Comparison of ENCODE assay signal across 1 cellular context in the genomic region with DNA sequence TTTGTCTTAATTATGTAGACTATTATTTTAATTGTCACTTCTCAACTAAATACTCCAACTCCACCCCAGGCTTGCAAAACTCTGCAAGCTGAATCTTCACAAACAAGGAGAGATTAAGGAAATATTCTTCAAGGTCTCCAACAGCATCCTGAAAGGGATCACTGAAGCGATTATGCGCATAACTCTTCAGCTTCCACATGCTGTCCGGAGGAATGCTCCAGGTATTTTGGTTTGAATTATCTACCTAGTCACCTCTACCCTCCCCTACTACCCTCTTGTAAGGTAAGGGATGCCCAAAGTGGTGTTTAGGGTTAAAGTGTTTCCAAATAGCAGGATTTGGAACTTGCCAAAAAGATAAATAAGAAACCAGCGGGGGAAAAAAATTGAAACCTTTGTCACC.
TF ChIP-seq lines count a peak whose summit lies in the region.

No MANE protein-coding gene starts in this region.

TF ChIP-seq in liver, 16 proteins besides CTCF, POLR2A, EP300 and RAD21 (continued from another document):
- TF ChIP-seq, protein P1, sequence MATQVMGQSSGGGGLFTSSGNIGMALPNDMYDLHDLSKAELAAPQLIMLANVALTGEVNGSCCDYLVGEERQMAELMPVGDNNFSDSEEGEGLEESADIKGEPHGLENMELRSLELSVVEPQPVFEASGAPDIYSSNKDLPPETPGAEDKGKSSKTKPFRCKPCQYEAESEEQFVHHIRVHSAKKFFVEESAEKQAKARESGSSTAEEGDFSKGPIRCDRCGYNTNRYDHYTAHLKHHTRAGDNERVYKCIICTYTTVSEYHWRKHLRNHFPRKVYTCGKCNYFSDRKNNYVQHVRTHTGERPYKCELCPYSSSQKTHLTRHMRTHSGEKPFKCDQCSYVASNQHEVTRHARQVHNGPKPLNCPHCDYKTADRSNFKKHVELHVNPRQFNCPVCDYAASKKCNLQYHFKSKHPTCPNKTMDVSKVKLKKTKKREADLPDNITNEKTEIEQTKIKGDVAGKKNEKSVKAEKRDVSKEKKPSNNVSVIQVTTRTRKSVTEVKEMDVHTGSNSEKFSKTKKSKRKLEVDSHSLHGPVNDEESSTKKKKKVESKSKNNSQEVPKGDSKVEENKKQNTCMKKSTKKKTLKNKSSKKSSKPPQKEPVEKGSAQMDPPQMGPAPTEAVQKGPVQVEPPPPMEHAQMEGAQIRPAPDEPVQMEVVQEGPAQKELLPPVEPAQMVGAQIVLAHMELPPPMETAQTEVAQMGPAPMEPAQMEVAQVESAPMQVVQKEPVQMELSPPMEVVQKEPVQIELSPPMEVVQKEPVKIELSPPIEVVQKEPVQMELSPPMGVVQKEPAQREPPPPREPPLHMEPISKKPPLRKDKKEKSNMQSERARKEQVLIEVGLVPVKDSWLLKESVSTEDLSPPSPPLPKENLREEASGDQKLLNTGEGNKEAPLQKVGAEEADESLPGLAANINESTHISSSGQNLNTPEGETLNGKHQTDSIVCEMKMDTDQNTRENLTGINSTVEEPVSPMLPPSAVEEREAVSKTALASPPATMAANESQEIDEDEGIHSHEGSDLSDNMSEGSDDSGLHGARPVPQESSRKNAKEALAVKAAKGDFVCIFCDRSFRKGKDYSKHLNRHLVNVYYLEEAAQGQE (IDR thresholded peaks at IDR 0.05), result no peak
- no peak for TF ChIP-seq HNF4G (IDR thresholded peaks at IDR 0.05)
- TF ChIP-seq, protein P2, sequence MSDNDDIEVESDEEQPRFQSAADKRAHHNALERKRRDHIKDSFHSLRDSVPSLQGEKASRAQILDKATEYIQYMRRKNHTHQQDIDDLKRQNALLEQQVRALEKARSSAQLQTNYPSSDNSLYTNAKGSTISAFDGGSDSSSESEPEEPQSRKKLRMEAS (IDR thresholded peaks at IDR 0.05), result no peak
- TF ChIP-seq RXRA (IDR thresholded peaks at IDR 0.05), result no peak
- TF ChIP-seq HNF4A (conservative IDR thresholded peaks at IDR 0.05), result no peak
- no peak for TF ChIP-seq NR2F2 (IDR thresholded peaks at IDR 0.05)
